In the genomic region with DNA sequence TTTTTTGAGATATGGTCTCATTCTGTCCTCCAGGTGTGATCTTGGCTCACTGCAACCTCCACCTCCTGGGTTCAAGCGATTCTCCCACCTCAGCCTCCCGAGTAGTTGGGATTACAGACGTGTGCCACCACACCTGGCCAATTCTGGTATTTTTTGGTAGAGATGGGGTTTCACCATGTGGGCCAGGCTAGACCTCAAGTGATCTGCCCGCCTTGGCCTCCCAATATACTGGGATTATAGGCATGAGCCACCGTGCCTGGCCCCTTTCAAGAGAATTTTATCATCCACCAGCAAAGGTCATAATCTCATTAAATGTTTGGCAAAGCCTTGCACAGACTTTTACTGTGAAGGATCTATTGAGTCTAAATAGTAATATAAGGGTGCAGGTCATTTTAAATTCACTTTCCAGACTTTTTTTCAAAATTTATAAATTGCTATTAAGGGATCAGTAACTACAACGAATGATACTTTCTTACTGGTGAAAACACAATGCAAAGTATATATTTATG, we compare ENCODE assay signal across 10 cellular contexts. TPM values are rescaled to one million over a fixed set of nuclear protein-coding genes. Genes with fewer than 3 reads are reported as not detected.
DNase-seq lines count a peak whose midpoint lies in the region; ATAC-seq and TF ChIP-seq lines count a peak whose summit lies in the region.
"Had no signal": no experiment of that assay in that cellular context is flagged by ENCODE, and none has a peak within 500 bp of the region (broad histone marks: within the 10 kb centered on the region; RNA-seq: fewer than 3 reads in every experiment).

No MANE protein-coding gene starts in this region.

- peaks cover 13% of the 10 kb centered on the region for H3K36me3 ChIP-seq in cardiac muscle cell

- intact Hi-C loops in Right ventricle myocardium inferior (cut with DNase I), result loop anchor here (5.0 kb wide), 1 partner anchor 105 kb away; a partner anchor contains a TSS

- H3K4me3 ChIP-seq in cardiac muscle cell, result peak overlapping the region; percentile 93

- peaks cover 14% of the 10 kb centered on the region for H3K36me3 Mint-ChIP-seq in stimulated activated memory B cell treated with anti-CD40 and anti-IgM and Interleukin-4, amounts not matched to agents 10 μg/mL and 1 μg/mL and 100 μg/mL, for 72 hours

- no peaks in the 10 kb centered on the region for H3K9me3 Mint-ChIP-seq in stimulated activated memory B cell treated with anti-CD40 and anti-IgM and Interleukin-4, amounts not matched to agents 10 μg/mL and 1 μg/mL and 100 μg/mL, for 72 hours

- no peaks in the 10 kb centered on the region for H3K9me3 ChIP-seq in cardiac muscle cell (ENCODE audit: low read depth)
- H3K9me3 ChIP-seq: ascending aorta had no signal

- peak overlapping the region; percentile 15 for H3K4me3 Mint-ChIP-seq in stimulated activated memory B cell treated with anti-CD40 and anti-IgM and Interleukin-4, amounts not matched to agents 10 μg/mL and 1 μg/mL and 100 μg/mL, for 72 hours

- H3K27me3 ChIP-seq in cardiac muscle cell, result no peaks in the 10 kb centered on the region
- H3K27me3 ChIP-seq: ascending aorta had no signal

- TF ChIP-seq CTCF in cardiac muscle cell (IDR thresholded peaks at IDR 0.05; ENCODE audit: low read depth, low read length), result no peak

- no peaks in the 10 kb centered on the region for H3K27me3 Mint-ChIP-seq in stimulated activated memory B cell treated with anti-CD40 and anti-IgM and Interleukin-4, amounts not matched to agents 10 μg/mL and 1 μg/mL and 100 μg/mL, for 72 hours

- TF ChIP-seq POLR2A in erythroblast (IDR thresholded peaks at IDR 0.05; ENCODE audit: low read length), result no peak

- no peak overlapping the region for H3K27ac ChIP-seq in cardiac muscle cell
- H3K27ac ChIP-seq: ascending aorta had no signal

- ATAC-seq in Right ventricle myocardium inferior, result no peak
- ATAC-seq in stimulated activated memory B cell treated with anti-CD40 and anti-IgM and Interleukin-4, amounts not matched to agents 10 μg/mL and 1 μg/mL and 100 μg/mL, for 72 hours, result no peak

- no peak for DNase-seq in cardiac muscle cell (ENCODE audit: low read depth in 1 of 2, low spot score in 1 of 2)
- no peak for DNase-seq in Right ventricle myocardium inferior (ENCODE audit: missing footprints)
- peak; percentile 1 for DNase-seq in SK-N-DZ (ENCODE audit: low spot score)
- DNase-seq in erythroblast (lab: John Stamatoyannopoulos, UW), result peak; percentile 29 to 41
- no peak for DNase-seq in C1 segment of cervical spinal cord (lab: John Stamatoyannopoulos, UW)
- DNase-seq in glomerular visceral epithelial cell (ENCODE audit: extremely low spot score), result no peak
- DNase-seq in activated CD4-positive, CD25-positive, alpha-beta regulatory T cell treated with anti-CD3 and anti-CD28 coated beads, Interleukin-2, amount 50 U/mL, for 72 hours, result no peak
- DNase-seq: stimulated activated CD4-positive, alpha-beta T cell treated with anti-CD3 and anti-CD28 coated beads, Interleukin-15, amount 100 ng/mL, for 24 hours had no signal

- no peak overlapping the region for H3K27ac Mint-ChIP-seq in stimulated activated memory B cell treated with anti-CD40 and anti-IgM and Interleukin-4, amounts not matched to agents 10 μg/mL and 1 μg/mL and 100 μg/mL, for 72 hours

- H3K4me1 ChIP-seq in cardiac muscle cell (ENCODE audit: low read depth), result peaks cover 15% of the 10 kb centered on the region

- H3K4me1 Mint-ChIP-seq in stimulated activated memory B cell treated with anti-CD40 and anti-IgM and Interleukin-4, amounts not matched to agents 10 μg/mL and 1 μg/mL and 100 μg/mL, for 72 hours, result peaks cover 66% of the 10 kb centered on the region

RNA-seq across cellular contexts. Expression of a gene that starts 2.5 kb away (rescaled TPM):
- total RNA-seq in cardiac muscle cell, result 149 and 154 TPM in 2 replicates
- polyA plus RNA-seq in cardiac muscle cell, result 197 and 223 TPM in 2 replicates
- 764 TPM for total RNA-seq in Right ventricle myocardium inferior
- 80.2 and 85.2 TPM in 2 replicates for polyA plus RNA-seq in SK-N-DZ (2014; cell fraction: cytosol; rRNA removed)
- 42.0 and 46.9 TPM in 2 replicates for polyA plus RNA-seq in SK-N-DZ (2014; cell fraction: nucleus; rRNA removed)

RNA-seq across cellular contexts. Expression of a gene that starts 2.8 kb away (rescaled TPM):
- 108 and 118 TPM in 2 replicates for total RNA-seq in cardiac muscle cell
- polyA plus RNA-seq in cardiac muscle cell, result 189 and 229 TPM in 2 replicates
- total RNA-seq in Right ventricle myocardium inferior, result 1,782 TPM
- polyA plus RNA-seq in SK-N-DZ (2014; cell fraction: cytosol; rRNA removed), result 60.6 and 64.3 TPM in 2 replicates
- polyA plus RNA-seq in SK-N-DZ (2014; cell fraction: nucleus; rRNA removed), result 30.3 and 37.5 TPM in 2 replicates

Comparison
In these comparisons a context has a peak if more than half of its experiments do, and no peak if none do; other contexts are left out.
1. RNA of a gene that starts 2.8 kb away (total RNA-seq): 1,782 TPM in Right ventricle myocardium inferior (single experiment); 108 to 118 TPM in cardiac muscle cell; every median in the first group is over 10 times any median in the second.
2. DNase-seq: peak in SK-N-DZ (single experiment) and erythroblast (2 of 2); none in cardiac muscle cell (0 of 2), Right ventricle myocardium inferior (single experiment), C1 segment of cervical spinal cord (0 of 14), glomerular visceral epithelial cell (single experiment) and activated CD4-positive, CD25-positive, alpha-beta regulatory T cell treated with anti-CD3 and anti-CD28 coated beads, Interleukin-2, amount 50 U/mL, for 72 hours (single experiment).